ENCODE assay signal across 1 cellular context in genomic region chr7:100485514-100485913, GRCh38.
TF ChIP-seq lines count a peak whose summit lies in the region.

No MANE protein-coding gene starts in this region.

TF ChIP-seq in H1, 55 proteins besides CTCF, POLR2A, EP300 and RAD21:
- TF ChIP-seq USF2 (IDR thresholded peaks at IDR 0.05; ENCODE audit: low read length) = 0 out of 2 replicates have a peak, but pooled peaks have one; percentile 31
- TF ChIP-seq TBP (IDR thresholded peaks at IDR 0.05; ENCODE audit: low read depth, low read length) = no peak
- no peak for TF ChIP-seq BRCA1 (IDR thresholded peaks at IDR 0.05; ENCODE audit: low read depth, low read length)
- no peak for TF ChIP-seq RXRA (IDR thresholded peaks at IDR 0.05; ENCODE audit: insufficient read depth, low read depth, low read length)
